In genomic region chr7:151381333-151382078, GRCh38 we compare ENCODE assay signal across 9 cellular contexts. TPM values are rescaled to one million over a fixed set of nuclear protein-coding genes. Genes with fewer than 3 reads are reported as not detected.
DNase-seq lines count a peak whose midpoint lies in the region; ATAC-seq and TF ChIP-seq lines count a peak whose summit lies in the region.
"Had no signal": no experiment of that assay in that cellular context is flagged by ENCODE, and none has a peak within 500 bp of the region (broad histone marks: within the 10 kb centered on the region; RNA-seq: fewer than 3 reads in every experiment).

No MANE protein-coding gene starts in this region.

- H2BK120ac ChIP-seq in neuronal stem cell (ENCODE audit: low read depth, low read length) = peak overlapping the region; percentile 92

- H4K91ac ChIP-seq in neuronal stem cell (ENCODE audit: low read depth, low read length, poor library complexity) = no peak overlapping the region

- H4K20me1 ChIP-seq in OCI-LY1 (ENCODE audit: insufficient read depth, low read length) = no peaks in the 10 kb centered on the region

- no peaks in the 10 kb centered on the region for H3K36me3 ChIP-seq in ES-I3 (ENCODE audit: insufficient read depth, low read length)
- H3K36me3 ChIP-seq in OCI-LY1 (ENCODE audit: insufficient read depth, low read length) = peaks cover 6% of the 10 kb centered on the region; the same call in 1 of the 2 replicates
- peaks cover 21 to 34% of the 10 kb centered on the region in 2 donors for H3K36me3 ChIP-seq in neuronal stem cell (replicated peaks in 1 of 2; ENCODE audit: control insufficient read depth in 2 of 2, insufficient read depth in 2 of 2, low read length in 2 of 2)

- H3K9me3 ChIP-seq in ES-I3 (ENCODE audit: control insufficient read depth, insufficient read depth, low read length) = no peaks in the 10 kb centered on the region
- no peaks in the 10 kb centered on the region for H3K9me3 ChIP-seq in OCI-LY1 (ENCODE audit: low read length)
- H3K9me3 ChIP-seq in neuronal stem cell (replicated peaks in 1 of 2; ENCODE audit: control insufficient read depth in 2 of 2, insufficient read depth in 1 of 2, low read depth in 1 of 2, low read length in 2 of 2) = no peaks in the 10 kb centered on the region

- no peaks in the 10 kb centered on the region for H3F3A ChIP-seq in OCI-LY1 (ENCODE audit: insufficient read depth, low read length)

- H3K36me3 Mint-ChIP-seq in glutamatergic neuron (ENCODE audit: unreplicated experiment) = peaks cover 5% of the 10 kb centered on the region

- DNase-seq in cerebellum (ENCODE audit: low spot score) (peak; percentile 36), neuronal stem cell (ENCODE audit: low spot score) (no peak), glutamatergic neuron (no peak), EL (no peak)

- no peak overlapping the region for H2BK12ac ChIP-seq in neuronal stem cell (ENCODE audit: low read length)

- peaks cover 11% of the 10 kb centered on the region for H3K27me3 Mint-ChIP-seq in glutamatergic neuron (ENCODE audit: unreplicated experiment)

- H3K9me2 ChIP-seq in OCI-LY1 (ENCODE audit: low read depth, low read length) = no peaks in the 10 kb centered on the region

- peaks cover 6% of the 10 kb centered on the region for H3K4me1 Mint-ChIP-seq in glutamatergic neuron (ENCODE audit: low read depth, unreplicated experiment)

- H3K4ac ChIP-seq in neuronal stem cell (ENCODE audit: low read length) = no peak overlapping the region

- H3K27ac ChIP-seq in OCI-LY1 (ENCODE audit: low read depth, low read length, poor library complexity, severe bottlenecking) (no peak overlapping the region), neuronal stem cell (replicated peaks; ENCODE audit: low read length) (no peak overlapping the region)

- H3K9ac ChIP-seq in ES-I3 (ENCODE audit: low read depth, low read length) (peak overlapping the region; percentile 26; the same call in 1 of the 2 replicates), OCI-LY1 (ENCODE audit: low read length) (no peak overlapping the region), neuronal stem cell (ENCODE audit: low read depth, low read length, poor library complexity) (peak overlapping the region; percentile 83)

- H3K4me3 ChIP-seq in OCI-LY1 (ENCODE audit: low read depth, low read length, poor library complexity, severe bottlenecking) (peak overlapping the region; percentile 13), neuronal stem cell (ENCODE audit: low read length in 2 of 2) (peak overlapping the region in 1 of 2 donors; percentile 75)

- H3K14ac ChIP-seq in neuronal stem cell (ENCODE audit: low read length) = peak overlapping the region; percentile 31

- no peak overlapping the region for H4K8ac ChIP-seq in neuronal stem cell (ENCODE audit: low read depth, low read length)

- H3K4me3 Mint-ChIP-seq in glutamatergic neuron (ENCODE audit: unreplicated experiment) = no peak overlapping the region

- peak overlapping the region; percentile 90 for H2AK5ac ChIP-seq in neuronal stem cell (ENCODE audit: low read depth, low read length)

- peak overlapping the region; percentile 86 for H3K23ac ChIP-seq in neuronal stem cell (ENCODE audit: low read depth, low read length, poor library complexity)

- H2BK15ac ChIP-seq in neuronal stem cell (ENCODE audit: low read length) = peak overlapping the region; percentile 39

- H3K9me3 Mint-ChIP-seq in glutamatergic neuron (ENCODE audit: unreplicated experiment) = peaks cover 11% of the 10 kb centered on the region

- no CpG with 5 or more reads among the region's 83 CpGs for WGBS in neuronal stem cell (ENCODE audit: extremely low coverage in 2 of 2, insufficient read length in 2 of 2, insufficient replicate concordance in 1 of 2), 2 donors

- peak overlapping the region; percentile 67 for H2BK5ac ChIP-seq in neuronal stem cell (ENCODE audit: low read length)

- no peak for TF ChIP-seq CTCF in OCI-LY1 (IDR thresholded peaks at IDR 0.05; ENCODE audit: low read length)
- TF ChIP-seq CTCF in glutamatergic neuron (IDR thresholded peaks at IDR 0.05; ENCODE audit: partially characterized antibody, unreplicated experiment) = no peak

- H3K27ac Mint-ChIP-seq in glutamatergic neuron (ENCODE audit: unreplicated experiment) = no peak overlapping the region

- H3K4me2 ChIP-seq in OCI-LY1 (ENCODE audit: low read length) (peak overlapping the region; percentile 35; the same call in 1 of the 2 replicates), neuronal stem cell (ENCODE audit: insufficient read depth, low read length, poor library complexity, severe bottlenecking) (peak overlapping the region; percentile 90)

- ATAC-seq in GM21447 (IDR thresholded peaks at IDR 0.05; ENCODE audit: unreplicated experiment) = no peak
- ATAC-seq in GM21381 (IDR thresholded peaks at IDR 0.05; ENCODE audit: unreplicated experiment) = no peak

- H2AFZ ChIP-seq in OCI-LY1 (ENCODE audit: low read length) = no peak overlapping the region
- H2AFZ ChIP-seq in neuronal stem cell (ENCODE audit: low read length) = no peak overlapping the region

- no peaks in the 10 kb centered on the region for H3K79me2 ChIP-seq in OCI-LY1 (ENCODE audit: insufficient read depth, low read length)

- H3K79me1 ChIP-seq in neuronal stem cell (ENCODE audit: low read depth, low read length) = peaks cover 4% of the 10 kb centered on the region

- H3K4me1 ChIP-seq in ES-I3 (ENCODE audit: insufficient read depth, low read length) (no peaks in the 10 kb centered on the region), OCI-LY1 (ENCODE audit: insufficient read depth, low read length, severe bottlenecking) (peaks cover 10% of the 10 kb centered on the region), neuronal stem cell (ENCODE audit: control insufficient read depth in 2 of 2, insufficient read depth in 1 of 2, low read depth in 1 of 2, low read length in 2 of 2) (peaks cover 0 to 13% of the 10 kb centered on the region in 2 donors)

- H3K27me3 ChIP-seq in OCI-LY1 (ENCODE audit: insufficient read depth, low read length) (peaks cover 13% of the 10 kb centered on the region), neuronal stem cell (ENCODE audit: control insufficient read depth in 3 of 3, insufficient read depth in 3 of 3, low read depth in 1 of 3, low read length in 3 of 3) (peaks cover 0 to 19% (median 9%) of the 10 kb centered on the region in 3 experiments)

- H3K18ac ChIP-seq in neuronal stem cell (ENCODE audit: low read length) = peak overlapping the region; percentile 92

RNA-seq across cellular contexts. Expression of gene WDR86, which starts 28.3 kb away (rescaled TPM):
- total RNA-seq in cerebellum (33.8 TPM), glutamatergic neuron (ENCODE audit: unreplicated experiment) (70.5 TPM)
- polyA plus RNA-seq in neuronal stem cell (2013, experiment 1 of 2) = 20.7 TPM
- 20.8 TPM for polyA plus RNA-seq in neuronal stem cell (2013, experiment 2 of 2)
- total RNA-seq: dermis microvascular lymphatic vessel endothelial cell had no signal

RNA-seq across cellular contexts. Expression of gene NUB1, which starts 39.9 kb away (rescaled TPM):
- 29.6 TPM for total RNA-seq in cerebellum
- polyA plus RNA-seq in neuronal stem cell (2013, experiment 1 of 2) = 74.1 TPM
- 73.2 TPM for polyA plus RNA-seq in neuronal stem cell (2013, experiment 2 of 2)
- total RNA-seq in glutamatergic neuron (ENCODE audit: unreplicated experiment) = 41.6 TPM

RNA-seq across cellular contexts. Expression of gene CRYGN, which starts 58.4 kb away (rescaled TPM):
- not detected for total RNA-seq in cerebellum
- 0.24 TPM for polyA plus RNA-seq in neuronal stem cell (2013, experiment 1 of 2)
- polyA plus RNA-seq in neuronal stem cell (2013, experiment 2 of 2) = 0.26 TPM
- total RNA-seq in glutamatergic neuron (ENCODE audit: unreplicated experiment) = not detected
- total RNA-seq: dermis microvascular lymphatic vessel endothelial cell had no signal
